In the genomic region with DNA sequence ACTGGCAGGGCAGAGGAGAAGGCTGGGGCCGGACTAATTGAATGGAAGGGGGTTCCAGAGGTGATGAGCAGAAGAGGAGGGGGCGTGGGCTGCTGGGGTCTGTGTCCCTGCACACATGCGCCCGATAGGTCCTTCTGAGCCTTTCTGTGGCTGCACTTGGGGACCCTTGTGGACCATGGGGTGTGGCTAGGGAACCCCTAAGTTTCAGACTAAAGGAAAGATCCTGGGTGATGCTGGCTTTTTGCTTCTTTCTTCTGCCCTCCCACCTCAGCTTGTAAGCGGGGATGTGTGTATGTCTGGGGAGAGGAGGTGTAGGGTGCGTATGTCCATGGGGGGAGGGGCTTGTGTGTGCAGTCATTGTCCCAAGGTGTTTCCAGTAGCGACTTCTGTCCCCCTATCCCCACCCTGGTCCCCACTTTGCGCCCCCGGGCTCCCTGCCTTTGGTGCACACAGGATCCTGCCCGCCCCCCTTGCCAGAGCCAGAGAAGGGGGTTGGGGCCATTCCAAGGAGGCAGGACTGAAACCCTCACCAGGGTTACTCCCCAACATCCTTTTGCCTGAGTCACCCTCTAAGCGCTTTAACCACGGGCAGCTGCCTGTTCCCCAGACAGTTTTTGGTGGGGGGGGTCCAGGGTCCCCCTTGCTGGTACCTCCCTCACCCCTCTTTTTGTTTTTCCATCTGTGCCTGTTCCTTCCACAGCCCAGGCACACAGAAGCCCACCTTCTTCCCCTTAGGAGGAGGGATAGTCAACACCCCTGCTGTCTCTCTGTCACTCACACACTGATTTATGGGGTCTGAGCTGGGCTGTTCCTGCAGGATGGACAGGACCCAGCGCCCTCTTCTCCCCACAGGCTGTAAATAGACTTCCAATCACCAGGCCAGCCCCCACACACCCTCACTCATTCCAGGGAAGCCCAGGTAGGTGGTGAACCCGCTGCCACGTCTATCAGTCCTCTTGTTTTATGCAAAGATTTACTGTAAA, we compare ENCODE assay signal across 9 cellular contexts.
DNase-seq lines count a peak whose midpoint lies in the region; ATAC-seq and TF ChIP-seq lines count a peak whose summit lies in the region.
"Had no signal": no experiment of that assay in that cellular context is flagged by ENCODE, and none has a peak within 500 bp of the region (broad histone marks: within the 10 kb centered on the region; RNA-seq: fewer than 3 reads in every experiment).

No MANE protein-coding gene starts in this region.

- H3K27me3 ChIP-seq in foreskin keratinocyte (no peaks in the 10 kb centered on the region), parathyroid adenoma (ENCODE audit: control insufficient read depth, insufficient read depth, low read length) (no peaks in the 10 kb centered on the region), dorsolateral prefrontal cortex (no peaks in the 10 kb centered on the region), Peyer's patch (peaks cover 0 to 13% of the 10 kb centered on the region in 2 donors)

- peak overlapping the region; percentile 20 for H3K4me3 ChIP-seq in parathyroid adenoma (ENCODE audit: low read depth, low read length)
- H3K4me3 ChIP-seq in dorsolateral prefrontal cortex = peak overlapping the region in 24 of 59 donors; percentile 5 to 51 (median 26)
- H3K4me3 ChIP-seq in Peyer's patch = no peak overlapping the region

- H3K4me3 Mint-ChIP-seq in T-helper 2 cell treated with Interferon-gamma antibody and Interleukin-4, amounts not matched to agents 5 μg/mL and 100 μg/mL, for 36 hours = peak overlapping the region; percentile 15

- H3K4me2 ChIP-seq in parathyroid adenoma (ENCODE audit: low read length) = no peak overlapping the region

- H3K9me3 Mint-ChIP-seq in T-helper 2 cell treated with Interferon-gamma antibody and Interleukin-4, amounts not matched to agents 5 μg/mL and 100 μg/mL, for 36 hours = no peaks in the 10 kb centered on the region

- intact Hi-C loops in dorsolateral prefrontal cortex (cut with DNase I) = loop anchor here in 1 of 2 donors (5.0 kb wide), 1 partner anchor 156 kb away; no protein-coding TSS in a partner anchor

- peaks cover 6% of the 10 kb centered on the region for H3K4me1 ChIP-seq in foreskin keratinocyte
- peaks cover 7% of the 10 kb centered on the region for H3K4me1 ChIP-seq in parathyroid adenoma
- H3K4me1 ChIP-seq in Peyer's patch = peaks cover 0 to 15% (median 7%) of the 10 kb centered on the region in 4 donors

- no peak overlapping the region for H3K27ac ChIP-seq in foreskin keratinocyte
- no peak overlapping the region for H3K27ac ChIP-seq in parathyroid adenoma
- H3K27ac ChIP-seq in dorsolateral prefrontal cortex = peak overlapping the region in 22 of 59 donors; percentile 14 to 68 (median 42)
- no peak overlapping the region for H3K27ac ChIP-seq in Peyer's patch

- H3K4me1 Mint-ChIP-seq in T-helper 2 cell treated with Interferon-gamma antibody and Interleukin-4, amounts not matched to agents 5 μg/mL and 100 μg/mL, for 36 hours (ENCODE audit: low read depth) = peaks cover 4% of the 10 kb centered on the region

- ATAC-seq in foreskin keratinocyte = peak; percentile 48
- ATAC-seq in GM21381 (IDR thresholded peaks at IDR 0.05; ENCODE audit: unreplicated experiment) = no peak

- no peak for TF ChIP-seq POLR2A in Peyer's patch (IDR thresholded peaks at IDR 0.05)

- H3K36me3 Mint-ChIP-seq in T-helper 2 cell treated with Interferon-gamma antibody and Interleukin-4, amounts not matched to agents 5 μg/mL and 100 μg/mL, for 36 hours (ENCODE audit: low read depth) = peaks cover 2% of the 10 kb centered on the region

- no peak for TF ChIP-seq CTCF in foreskin keratinocyte (conservative IDR thresholded peaks at IDR 0.05)
- TF ChIP-seq CTCF in parathyroid adenoma (IDR thresholded peaks at IDR 0.05) = no peak
- TF ChIP-seq CTCF in dorsolateral prefrontal cortex (IDR thresholded peaks at IDR 0.05 in 54 of 56, conservative IDR thresholded peaks at IDR 0.05 in 2 of 56; ENCODE audit: low read depth in 1 of 56, partially characterized antibody in 56 of 56) = no peak
- no peak for TF ChIP-seq CTCF in Peyer's patch (IDR thresholded peaks at IDR 0.05)

- H3K36me3 ChIP-seq in parathyroid adenoma (ENCODE audit: control insufficient read depth, insufficient read depth, low read length) = no peaks in the 10 kb centered on the region
- no peaks in the 10 kb centered on the region for H3K36me3 ChIP-seq in Peyer's patch

- no peak overlapping the region for H3K9ac ChIP-seq in parathyroid adenoma

- H3K9me3 ChIP-seq in parathyroid adenoma (ENCODE audit: control insufficient read depth, low read length) (no peaks in the 10 kb centered on the region), Peyer's patch (no peaks in the 10 kb centered on the region)

- H3K27ac Mint-ChIP-seq in T-helper 2 cell treated with Interferon-gamma antibody and Interleukin-4, amounts not matched to agents 5 μg/mL and 100 μg/mL, for 36 hours = peak overlapping the region; percentile 10

- no peaks in the 10 kb centered on the region for H3K79me2 ChIP-seq in parathyroid adenoma

- no peak overlapping the region for H2AFZ ChIP-seq in parathyroid adenoma

- DNase-seq in T-helper 2 cell treated with Interferon-gamma antibody and Interleukin-4, amounts not matched to agents 5 μg/mL and 100 μg/mL, for 36 hours (ENCODE audit: low spot score) = no peak
- DNase-seq in T-helper 2 cell = no peak
- DNase-seq in RPMI7951 (ENCODE audit: low read depth) = peak; percentile 41
- DNase-seq in foreskin keratinocyte = peak in 1 of 2 donors; percentile 50
- no peak for DNase-seq in dorsolateral prefrontal cortex
- DNase-seq in Peyer's patch = no peak
- DNase-seq: NCI-H2029 had no signal

- peaks cover 35% of the 10 kb centered on the region for H3K27me3 Mint-ChIP-seq in T-helper 2 cell treated with Interferon-gamma antibody and Interleukin-4, amounts not matched to agents 5 μg/mL and 100 μg/mL, for 36 hours (ENCODE audit: low read depth)
